In genomic region chr16:74987027-74987681, GRCh38 we compare ENCODE assay signal across 32 cellular contexts.
"Had no signal": no experiment of that assay in that cellular context is flagged by ENCODE, and none has a peak within 500 bp of the region (broad histone marks: within the 10 kb centered on the region; RNA-seq: fewer than 3 reads in every experiment).

No MANE protein-coding gene starts in this region.

- H3K4me3 Mint-ChIP-seq: activated CD4-positive, alpha-beta memory T cell treated with anti-CD3 and anti-CD28 coated beads, Interleukin-2, amount 10 ng/mL, durations not matched to agents 7 days and 5 days; activated CD4-positive, alpha-beta T cell treated with anti-CD3 and anti-CD28 coated beads, Interleukin-2, amount 10 ng/mL, durations not matched to agents 7 days and 5 days; activated naive CD4-positive, alpha-beta T cell treated with anti-CD3 and anti-CD28 coated beads, Interleukin-2, amount 10 ng/mL, durations not matched to agents 7 days and 5 days; activated naive CD8-positive, alpha-beta T cell treated with anti-CD3 and anti-CD28 coated beads, Interleukin-2, amount 10 ng/mL, durations not matched to agents 7 days and 5 days; activated T-cell treated with anti-CD3 and anti-CD28 coated beads, Interleukin-2, amount 50 U/mL, for 24 hours; activated T-cell treated with anti-CD3 and anti-CD28 coated beads, Interleukin-2, amount 50 U/mL, for 72 hours; brain; T-helper 1 cell treated with Interleukin-12 subunit alpha and Interleukin-12 subunit beta and Interleukin-4 antibody, amounts not matched to agents 30 μg/mL and 1 μg/mL, for 36 hours; WTC11 had no signal

- H3K4me1 ChIP-seq: breast epithelium had no signal

- H3K27ac ChIP-seq: ascending aorta, breast epithelium, cardiac muscle cell, colonic mucosa, VCaP had no signal

- H3K9me3 ChIP-seq: ascending aorta, breast epithelium, colonic mucosa had no signal

- ATAC-seq: activated naive CD4-positive, alpha-beta T cell treated with anti-CD3 and anti-CD28 coated beads, Interleukin-2, amount 50 U/mL, for 72 hours; activated T-cell treated with anti-CD3 and anti-CD28 coated beads, Interleukin-2, amount 50 U/mL, for 72 hours; esophagus mucosa; WTC11 had no signal

- H3K36me3 ChIP-seq: ascending aorta, breast epithelium, cardiac muscle cell, colonic mucosa had no signal

- FAIRE-seq: endometrium, endothelial cell of umbilical vein, frontal cortex, TTC549 had no signal

- H3K4me3 ChIP-seq: ascending aorta, breast epithelium, cardiac muscle cell, colonic mucosa had no signal

- H3K36me3 Mint-ChIP-seq: activated naive CD4-positive, alpha-beta T cell treated with anti-CD3 and anti-CD28 coated beads, Interleukin-2, amount 10 ng/mL, durations not matched to agents 7 days and 5 days; activated naive CD4-positive, alpha-beta T cell treated with anti-CD3 and anti-CD28 coated beads, Interleukin-2, amount 50 U/mL, for 72 hours; brain had no signal

- H3K27me3 ChIP-seq: ascending aorta, breast epithelium, cardiac muscle cell, colonic mucosa had no signal

- H3K27ac Mint-ChIP-seq: activated CD4-positive, alpha-beta memory T cell treated with anti-CD3 and anti-CD28 coated beads, Interleukin-2, amount 10 ng/mL, durations not matched to agents 7 days and 5 days; activated CD4-positive, alpha-beta T cell treated with anti-CD3 and anti-CD28 coated beads, Interleukin-2, amount 10 ng/mL, durations not matched to agents 7 days and 5 days; activated naive CD4-positive, alpha-beta T cell treated with anti-CD3 and anti-CD28 coated beads, Interleukin-2, amount 10 ng/mL, durations not matched to agents 7 days and 5 days; activated naive CD4-positive, alpha-beta T cell treated with anti-CD3 and anti-CD28 coated beads, Interleukin-2, amount 50 U/mL, for 72 hours; activated naive CD8-positive, alpha-beta T cell treated with anti-CD3 and anti-CD28 coated beads, Interleukin-2, amount 10 ng/mL, durations not matched to agents 7 days and 5 days; activated T-cell treated with anti-CD3 and anti-CD28 coated beads, Interleukin-2, amount 50 U/mL, for 24 hours; activated T-cell treated with anti-CD3 and anti-CD28 coated beads, Interleukin-2, amount 50 U/mL, for 72 hours; brain; T-helper 1 cell treated with Interleukin-12 subunit alpha and Interleukin-12 subunit beta and Interleukin-4 antibody, amounts not matched to agents 30 μg/mL and 1 μg/mL, for 36 hours; WTC11 had no signal

- DNase-seq: activated CD4-positive, alpha-beta memory T cell treated with anti-CD3 and anti-CD28 coated beads, Interleukin-2, amount 10 ng/mL, durations not matched to agents 7 days and 5 days; activated CD4-positive, alpha-beta T cell treated with anti-CD3 and anti-CD28 coated beads for 1 hour; activated CD4-positive, alpha-beta T cell treated with anti-CD3 and anti-CD28 coated beads for 4 hours; activated CD4-positive, alpha-beta T cell treated with anti-CD3 and anti-CD28 coated beads, Interleukin-2, amount 10 ng/mL, durations not matched to agents 7 days and 5 days; activated CD4-positive, alpha-beta T cell treated with anti-CD3 and anti-CD28 coated beads, Interleukin-2, amount 50 U/mL, for 4 hours; activated CD8-positive, alpha-beta memory T cell treated with anti-CD3 and anti-CD28 coated beads, Interleukin-2, amount 50 U/mL, for 48 hours; activated gamma-delta T cell; activated naive CD4-positive, alpha-beta T cell; activated naive CD4-positive, alpha-beta T cell treated with anti-CD3 and anti-CD28 coated beads, Interleukin-2, amount 10 ng/mL, durations not matched to agents 7 days and 5 days; activated naive CD8-positive, alpha-beta T cell treated with anti-CD3 and anti-CD28 coated beads, Interleukin-2, amount 10 ng/mL, durations not matched to agents 7 days and 5 days; activated T-cell treated with anti-CD3 and anti-CD28 coated beads for 4 hours; activated T-cell treated with anti-CD3 and anti-CD28 coated beads, Interleukin-2, amount 50 U/mL, for 24 hours; activated T-cell treated with anti-CD3 and anti-CD28 coated beads, Interleukin-2, amount 50 U/mL, for 72 hours; central memory CD4-positive, alpha-beta T cell; cerebellar nuclear complex; colonic mucosa; effector CD8-positive, alpha-beta T cell; head of caudate nucleus; T-helper 9 cell had no signal

- H3K9me3 Mint-ChIP-seq: activated CD4-positive, alpha-beta memory T cell treated with anti-CD3 and anti-CD28 coated beads, Interleukin-2, amount 10 ng/mL, durations not matched to agents 7 days and 5 days; activated CD4-positive, alpha-beta T cell treated with anti-CD3 and anti-CD28 coated beads, Interleukin-2, amount 10 ng/mL, durations not matched to agents 7 days and 5 days; activated naive CD4-positive, alpha-beta T cell treated with anti-CD3 and anti-CD28 coated beads, Interleukin-2, amount 10 ng/mL, durations not matched to agents 7 days and 5 days; activated naive CD4-positive, alpha-beta T cell treated with anti-CD3 and anti-CD28 coated beads, Interleukin-2, amount 50 U/mL, for 72 hours; activated naive CD8-positive, alpha-beta T cell treated with anti-CD3 and anti-CD28 coated beads, Interleukin-2, amount 10 ng/mL, durations not matched to agents 7 days and 5 days; activated T-cell treated with anti-CD3 and anti-CD28 coated beads, Interleukin-2, amount 50 U/mL, for 24 hours; activated T-cell treated with anti-CD3 and anti-CD28 coated beads, Interleukin-2, amount 50 U/mL, for 72 hours; T-helper 1 cell treated with Interleukin-12 subunit alpha and Interleukin-12 subunit beta and Interleukin-4 antibody, amounts not matched to agents 30 μg/mL and 1 μg/mL, for 36 hours; WTC11 had no signal

- H3K27me3 Mint-ChIP-seq: activated CD4-positive, alpha-beta memory T cell treated with anti-CD3 and anti-CD28 coated beads, Interleukin-2, amount 10 ng/mL, durations not matched to agents 7 days and 5 days; activated T-cell treated with anti-CD3 and anti-CD28 coated beads, Interleukin-2, amount 50 U/mL, for 24 hours had no signal
